In genomic region chr17:63949576-63950250, GRCh38 we compare ENCODE assay signal across 1 cellular context.
TF ChIP-seq lines count a peak whose summit lies in the region.

No MANE protein-coding gene starts in this region.

TF ChIP-seq in H1, 55 proteins besides CTCF, POLR2A, EP300 and RAD21:
- TF ChIP-seq CHD1 (IDR thresholded peaks at IDR 0.05; ENCODE audit: low read depth, low read length) (no peak), GTF2F1 (IDR thresholded peaks at IDR 0.05; ENCODE audit: borderline replicate concordance, low read depth, low read length) (no peak), ATF3 (IDR thresholded peaks at IDR 0.05; ENCODE audit: insufficient read depth, low read depth, low read length) (no peak), TCF12 (IDR thresholded peaks at IDR 0.05; ENCODE audit: low read depth, low read length) (no peak), KDM1A (IDR thresholded peaks at IDR 0.05; ENCODE audit: borderline replicate concordance, low read length) (no peak), HDAC6 (IDR thresholded peaks at IDR 0.05; ENCODE audit: low read depth, low read length) (no peak), GABPA (IDR thresholded peaks at IDR 0.05; ENCODE audit: borderline replicate concordance, insufficient read depth, low read length) (no peak), CBX8 (IDR thresholded peaks at IDR 0.05; ENCODE audit: borderline replicate concordance, low read depth, low read length) (no peak), CEBPB (IDR thresholded peaks at IDR 0.05; ENCODE audit: low read depth, low read length) (no peak), SRF (IDR thresholded peaks at IDR 0.05; ENCODE audit: low read depth, low read length) (no peak), CBX5 (IDR thresholded peaks at IDR 0.05; ENCODE audit: low read depth, low read length) (no peak), SIX5 (IDR thresholded peaks at IDR 0.05; ENCODE audit: low read depth, low read length) (no peak), KDM5A (IDR thresholded peaks at IDR 0.05; ENCODE audit: low read length) (no peak)
TF ChIP-seq in H1: peak in this region for 0.
